18 cellular contexts compared by ENCODE assay signal in genomic region chr6:52538252-52538905, GRCh38. TPM values are rescaled to one million over a fixed set of nuclear protein-coding genes. Genes with fewer than 3 reads are reported as not detected.
DNase-seq lines count a peak whose midpoint lies in the region; ATAC-seq and TF ChIP-seq lines count a peak whose summit lies in the region.
"Had no signal": no experiment of that assay in that cellular context is flagged by ENCODE, and none has a peak within 500 bp of the region (broad histone marks: within the 10 kb centered on the region; RNA-seq: fewer than 3 reads in every experiment).

No MANE protein-coding gene starts in this region.

- peak; percentile 66 for DNase-seq in AG08395 (ENCODE audit: low spot score)
- DNase-seq in SK-N-SH: no peak
- no peak for DNase-seq in memory B cell (ENCODE audit: low spot score in 2 of 2)
- DNase-seq in midbrain (lab: John Stamatoyannopoulos, UW): no peak
- no peak for DNase-seq in AML-193 (lab: John Stamatoyannopoulos, UW)
- DNase-seq in activated naive CD4-positive, alpha-beta T cell treated with anti-CD3 and anti-CD28 coated beads, Interleukin-2, amount 50 U/mL, for 16 hours: no peak
- DNase-seq: DMS79; foreskin melanocyte; immature natural killer cell; mucosa of descending colon; NCI-H1694 treated with DMSO at 0.1 percent for 48 hours; NK-92 treated with Interleukin-12 subunit alpha and Interleukin-12 subunit beta, amount 100 ng/mL, for 24 hours; stimulated activated CD4-positive, alpha-beta T cell treated with anti-CD3 and anti-CD28 coated beads, Interleukin-1b, Interleukin-23, amount 100 ng/mL, for 48 hours had no signal

- TF ChIP-seq RAD21 in Ishikawa (IDR thresholded peaks at IDR 0.05; ENCODE audit: low read depth) (no peak), SK-N-SH (IDR thresholded peaks at IDR 0.05; ENCODE audit: low read length) (no peak)

- H3K27ac ChIP-seq in SK-N-SH (ENCODE audit: low read depth in 2 of 2, low read length in 1 of 2): peak overlapping the region; percentile 87
- H3K27ac ChIP-seq: vagina had no signal

- CTCF ChIA-PET in SK-N-SH (lab: Yijun Ruan, JAX): no interaction called here

- POLR2A ChIA-PET in SK-N-SH (lab: Yijun Ruan, JAX): no interaction called here

- H3K9me3 Mint-ChIP-seq in memory B cell: no peaks in the 10 kb centered on the region
- H3K9me3 Mint-ChIP-seq: GM23338, immature natural killer cell had no signal

- H3K4me2 ChIP-seq in SK-N-SH: peak overlapping the region; percentile 54; the same call in 1 of the 2 replicates
- H3K4me2 ChIP-seq: GM23338 had no signal

- WGBS in SK-N-SH (ENCODE audit: low lambda C conversion rate): 73% methylated on average over 5 of the region's 5 CpGs

- H3K27me3 Mint-ChIP-seq in memory B cell: no peaks in the 10 kb centered on the region
- H3K27me3 Mint-ChIP-seq: progenitor cell of endocrine pancreas had no signal

- H3K4me1 Mint-ChIP-seq in memory B cell: peaks cover 27% of the 10 kb centered on the region

- peaks cover 83% of the 10 kb centered on the region for H3K79me2 ChIP-seq in SK-N-SH (ENCODE audit: insufficient read depth)

- H3K9me3 ChIP-seq in SK-N-SH: no peaks in the 10 kb centered on the region
- H3K9me3 ChIP-seq: mucosa of descending colon, vagina had no signal

- ATAC-seq in memory B cell (ENCODE audit: low read depth): no peak
- no peak for ATAC-seq in HG03520 (IDR thresholded peaks at IDR 0.05; ENCODE audit: unreplicated experiment)
- ATAC-seq: GM23338, mucosa of descending colon had no signal

- no peak for TF ChIP-seq CTCF in SK-N-SH (IDR thresholded peaks at IDR 0.05)

- peak overlapping the region; percentile 43 for H3K27ac Mint-ChIP-seq in memory B cell

- H3K27me3 ChIP-seq in SK-N-SH (ENCODE audit: insufficient read depth): no peaks in the 10 kb centered on the region
- H3K27me3 ChIP-seq: vagina had no signal

- H3K4me3 ChIP-seq in SK-N-SH (ENCODE audit: low read depth in 2 of 2, low read length in 1 of 2): no peak overlapping the region
- H3K4me3 ChIP-seq: GM23338, mucosa of descending colon, vagina had no signal

- H3K36me3 ChIP-seq in SK-N-SH (replicated peaks in 1 of 2; ENCODE audit: control insufficient read depth in 1 of 2, insufficient read depth in 2 of 2, low read length in 1 of 2): peaks cover 8 to 16% of the 10 kb centered on the region in 2 experiments
- H3K36me3 ChIP-seq: vagina had no signal

- H3K9me2 ChIP-seq in SK-N-SH: no peaks in the 10 kb centered on the region

- no peaks in the 10 kb centered on the region for H4K20me1 ChIP-seq in SK-N-SH (ENCODE audit: insufficient read depth)

- TF ChIP-seq EP300 in Ishikawa (IDR thresholded peaks at IDR 0.05; ENCODE audit: borderline replicate concordance): no peak
- TF ChIP-seq EP300 in SK-N-SH (IDR thresholded peaks at IDR 0.05; ENCODE audit: borderline replicate concordance in 1 of 2, low read depth in 1 of 2, low read length in 1 of 2): peak in 1 of 2 experiments; percentile 52; a peak in 2 of 4 replicates

- no peak overlapping the region for H2AFZ ChIP-seq in SK-N-SH (ENCODE audit: low read depth)
- H2AFZ ChIP-seq: GM23338 had no signal

- peaks cover 46 to 71% of the 10 kb centered on the region in 2 experiments for H3K4me1 ChIP-seq in SK-N-SH (ENCODE audit: control insufficient read depth in 1 of 2, insufficient read depth in 2 of 2, low read depth in 1 of 2, low read length in 1 of 2)

- peaks cover 48% of the 10 kb centered on the region for H3F3A ChIP-seq in SK-N-SH (replicated peaks; ENCODE audit: insufficient read depth)

- peak overlapping the region; percentile 36; the same call in 1 of the 2 replicates for H3K9ac ChIP-seq in SK-N-SH

- no peak overlapping the region for H3K4me3 Mint-ChIP-seq in memory B cell
- H3K4me3 Mint-ChIP-seq: GM23338 had no signal

- peaks cover 7% of the 10 kb centered on the region for H3K36me3 Mint-ChIP-seq in memory B cell

TF ChIP-seq in Ishikawa, 13 proteins besides CTCF, POLR2A, EP300 and RAD21:
- no peak for TF ChIP-seq ZBTB7A (IDR thresholded peaks at IDR 0.05; ENCODE audit: low read depth)
- no peak for TF ChIP-seq TCF12 (IDR thresholded peaks at IDR 0.05; ENCODE audit: low read depth)
- TF ChIP-seq CREB1 (IDR thresholded peaks at IDR 0.05; ENCODE audit: low read depth): no peak
- no peak for TF ChIP-seq TEAD4 (IDR thresholded peaks at IDR 0.05)
- 0 out of 2 replicates have a peak, but pooled peaks have one; percentile 20 for TF ChIP-seq NFIC (IDR thresholded peaks at IDR 0.05)
- no peak for TF ChIP-seq YY1 (IDR thresholded peaks at IDR 0.05; ENCODE audit: low read depth)
- no peak for TF ChIP-seq FOXM1 (IDR thresholded peaks at IDR 0.05; ENCODE audit: borderline replicate concordance, low read depth)
- TF ChIP-seq TAF1 (IDR thresholded peaks at IDR 0.05; ENCODE audit: low read depth): no peak

TF ChIP-seq in SK-N-SH, 30 proteins besides CTCF, POLR2A, EP300 and RAD21:
- TF ChIP-seq CHD2 (IDR thresholded peaks at IDR 0.05; ENCODE audit: low read length, partially characterized antibody) (no peak), NFIC (IDR thresholded peaks at IDR 0.05; ENCODE audit: borderline replicate concordance) (peak; percentile 71)
TF ChIP-seq in SK-N-SH: peak in this region for 1.

RNA-seq across cellular contexts. Expression of gene TRAM2, which starts 38.5 kb away (rescaled TPM):
- polyA plus RNA-seq in SK-N-SH (2012; rRNA removed): 26.4 and 36.0 TPM in 2 replicates
- 23.9 and 25.6 TPM in 2 replicates for polyA plus RNA-seq in SK-N-SH (2012; cell fraction: cytosol; rRNA removed)
- 39.6 and 52.6 TPM in 2 replicates for polyA plus RNA-seq in SK-N-SH (2012; cell fraction: nucleus; rRNA removed)
